ENCODE assay signal across 12 cellular contexts in genomic region chr1:179083533-179083932, GRCh38. TPM values are rescaled to one million over a fixed set of nuclear protein-coding genes. Genes with fewer than 3 reads are reported as not detected.
DNase-seq lines count a peak whose midpoint lies in the region; ATAC-seq, FAIRE-seq and TF ChIP-seq lines count a peak whose summit lies in the region.
"Had no signal": no experiment of that assay in that cellular context is flagged by ENCODE, and none has a peak within 500 bp of the region (broad histone marks: within the 10 kb centered on the region; RNA-seq: fewer than 3 reads in every experiment).

No MANE protein-coding gene starts in this region.

- in situ Hi-C loops in GM12878 (cut with MboI) = loop anchor here (5.0 to 25.0 kb wide), 2 partner anchors 284 to 729 kb away; partner anchors contain the start of gene AXDND1

- H3K9me3 Mint-ChIP-seq in MCF 10A (ENCODE audit: unreplicated experiment) = no peaks in the 10 kb centered on the region
- H3K9me3 Mint-ChIP-seq in stimulated activated naive CD8-positive, alpha-beta T cell treated with anti-CD3 and anti-CD28 coated beads, Interleukin-15, amount 100 ng/mL, for 72 hours = no peaks in the 10 kb centered on the region

- H3K4me2 ChIP-seq in GM12878 (ENCODE audit: control insufficient read depth, insufficient read depth) = peak overlapping the region; percentile 65

- peak overlapping the region; percentile 3; the same call in 1 of the 2 replicates for H3K9ac ChIP-seq in GM12878 (ENCODE audit: control insufficient read depth, insufficient read depth, low read length)

- TF ChIP-seq CTCF in MCF 10A (IDR thresholded peaks at IDR 0.05; ENCODE audit: unreplicated experiment) (no peak), breast epithelium (IDR thresholded peaks at IDR 0.05) (no peak), GM12878 (IDR thresholded peaks at IDR 0.05 in 2 of 3, conservative IDR thresholded peaks at IDR 0.05 in 1 of 3; ENCODE audit: control insufficient read depth in 2 of 3, extremely low read depth in 1 of 3, insufficient read depth in 1 of 3, low read depth in 3 of 3, low read length in 3 of 3) (no peak), GM10248 (IDR thresholded peaks at IDR 0.05; ENCODE audit: control extremely low read depth, extremely low read depth, low read depth, missing control alignments) (no peak)

- RAD21 ChIA-PET in GM12878 (lab: Charles Lee; ENCODE audit: unreplicated experiment) = interaction anchor here (0.6 to 8.3 kb wide), 7 partner anchors 22 to 286 kb away, joined by 3 to 61 read pairs (median 4); partner anchors contain the start of gene AXDND1

- ATAC-seq in GM12878 (peak; percentile 38), GM18907 (IDR thresholded peaks at IDR 0.05; ENCODE audit: unreplicated experiment) (no peak), HG03039 (IDR thresholded peaks at IDR 0.05; ENCODE audit: unreplicated experiment) (no peak)
- no peak for ATAC-seq in stimulated activated naive CD8-positive, alpha-beta T cell treated with anti-CD3 and anti-CD28 coated beads, Interleukin-15, amount 100 ng/mL, for 72 hours

- no peak for TF ChIP-seq RAD21 in GM12878 (IDR thresholded peaks at IDR 0.05; ENCODE audit: insufficient read depth, low read depth, low read length)

- CTCF ChIA-PET in MCF 10A (lab: Yijun Ruan, JAX) (interaction anchor here (0.5 to 10.0 kb wide), 8 partner anchors 9 to 547 kb away, joined by 3 to 134 read pairs (median 6); partner anchors contain the start of gene AXDND1), GM12878 (lab: Yijun Ruan, JAX) (interaction anchor here (0.6 to 5.4 kb wide), 9 partner anchors 10 to 731 kb away, joined by 3 to 49 read pairs (median 5); partner anchors contain the start of genes AXDND1 and SOAT1), GM10248 (lab: Yijun Ruan, JAX) (interaction anchor here (1.3 to 8.1 kb wide), 6 partner anchors 38 to 731 kb away, joined by 3 to 89 read pairs (median 8); partner anchors contain the start of gene SOAT1)

- H3K4me3 ChIP-seq in breast epithelium (peak overlapping the region in 1 of 3 donors; percentile 82), MG63 (peak overlapping the region; percentile 82; the same call in 1 of the 2 replicates), GM12878 (peak overlapping the region; percentile 95)

- peak; percentile 81 for FAIRE-seq in GM12878 (lab: Jason Lieb, UNC)

- H3K9me3 ChIP-seq in breast epithelium (no peaks in the 10 kb centered on the region), MG63 (no peaks in the 10 kb centered on the region), GM12878 (replicated peaks; ENCODE audit: control insufficient read depth, insufficient read depth, low read length) (no peaks in the 10 kb centered on the region)
- H3K9me3 ChIP-seq: SJSA1 had no signal

- no peaks in the 10 kb centered on the region for H4K20me1 ChIP-seq in GM12878 (ENCODE audit: control insufficient read depth, insufficient read depth)

- H3K27me3 ChIP-seq in breast epithelium (no peaks in the 10 kb centered on the region), MG63 (no peaks in the 10 kb centered on the region), GM12878 (replicated peaks in 1 of 2; ENCODE audit: control insufficient read depth in 2 of 2, insufficient read depth in 2 of 2, low read length in 1 of 2) (no peaks in the 10 kb centered on the region)
- H3K27me3 ChIP-seq: SJSA1 had no signal

- peak overlapping the region; percentile 99 for H3K4me3 Mint-ChIP-seq in MCF 10A (ENCODE audit: unreplicated experiment)
- H3K4me3 Mint-ChIP-seq in stimulated activated naive CD8-positive, alpha-beta T cell treated with anti-CD3 and anti-CD28 coated beads, Interleukin-15, amount 100 ng/mL, for 72 hours = peak overlapping the region; percentile 98 to 99

- peak overlapping the region; percentile 98 for H3K27ac Mint-ChIP-seq in MCF 10A (ENCODE audit: low read depth, unreplicated experiment)
- H3K27ac Mint-ChIP-seq in stimulated activated naive CD8-positive, alpha-beta T cell treated with anti-CD3 and anti-CD28 coated beads, Interleukin-15, amount 100 ng/mL, for 72 hours = peak overlapping the region in 1 of 2 donors; percentile 89

- SMC1A ChIA-PET in GM12878 (lab: Charles Lee; ENCODE audit: uncharacterized antibody, unreplicated experiment) = interaction anchor here (0.7 to 5.9 kb wide), 8 partner anchors 37 to 287 kb away, joined by 3 to 35 read pairs (median 4); partner anchors contain the start of gene AXDND1

- no peak for DNase-seq in MCF 10A (ENCODE audit: unreplicated experiment)
- no peak for DNase-seq in breast epithelium (ENCODE audit: low spot score in 2 of 2)
- DNase-seq in MG63 = no peak
- peak; percentile 58 for DNase-seq in GM12878 (ENCODE audit: low read depth, low spot score)
- DNase-seq in stimulated activated naive CD8-positive, alpha-beta T cell treated with anti-CD3 and anti-CD28 coated beads, Interleukin-15, amount 100 ng/mL, for 72 hours = no peak
- DNase-seq in GM10248 (ENCODE audit: extremely low spot score) = no peak
- DNase-seq: activated gamma-delta T cell, left cardiac atrium, NCI-H1105 treated with DMSO at 0.1 percent for 48 hours had no signal

- intact Hi-C loops in MCF 10A (cut with micrococcal nuclease) (loop anchor here (2.0 kb wide), 1 partner anchor 551 kb away; no protein-coding TSS in a partner anchor), breast epithelium (cut with DNase I; ENCODE audit: low total_unique reads) (no loop called here), GM12878 (cut with micrococcal nuclease; ENCODE audit: unreplicated experiment) (loop anchor here (5.0 kb wide), 1 partner anchor 56 kb away; the partner anchor contains the start of gene FAM20B)

- H3K79me2 ChIP-seq in GM12878 (ENCODE audit: control insufficient read depth, insufficient read depth, low read length) = peaks cover 46% of the 10 kb centered on the region

- TF ChIP-seq POLR2A in breast epithelium (IDR thresholded peaks at IDR 0.05) (no peak), GM12878 (IDR thresholded peaks at IDR 0.05; ENCODE audit: low read depth, low read length) (no peak)

- H3K36me3 ChIP-seq in breast epithelium = no peaks in the 10 kb centered on the region
- H3K36me3 ChIP-seq in MG63 = peaks cover 43% of the 10 kb centered on the region
- H3K36me3 ChIP-seq in GM12878 (ENCODE audit: control insufficient read depth in 2 of 2, insufficient read depth in 2 of 2, low read length in 1 of 2) = peaks cover 2 to 11% of the 10 kb centered on the region in 2 experiments; a peak in 3 of 4 replicates

- no peak overlapping the region for H2AFZ ChIP-seq in GM12878 (ENCODE audit: control insufficient read depth, low read depth, low read length)

- no peaks in the 10 kb centered on the region for H3K27me3 Mint-ChIP-seq in MCF 10A (ENCODE audit: insufficient read depth, unreplicated experiment)
- no peaks in the 10 kb centered on the region for H3K27me3 Mint-ChIP-seq in stimulated activated naive CD8-positive, alpha-beta T cell treated with anti-CD3 and anti-CD28 coated beads, Interleukin-15, amount 100 ng/mL, for 72 hours

- H3K4me1 Mint-ChIP-seq in MCF 10A (ENCODE audit: insufficient read depth, unreplicated experiment) = peaks cover 12% of the 10 kb centered on the region
- peaks cover 31% of the 10 kb centered on the region for H3K4me1 Mint-ChIP-seq in stimulated activated naive CD8-positive, alpha-beta T cell treated with anti-CD3 and anti-CD28 coated beads, Interleukin-15, amount 100 ng/mL, for 72 hours

- H3K27ac ChIP-seq in breast epithelium (no peak overlapping the region), GM12878 (ENCODE audit: control insufficient read depth, insufficient read depth) (peak overlapping the region; percentile 96)
- H3K27ac ChIP-seq: SJSA1 had no signal

- BruUV-seq in MCF 10A (replicated peaks; lab: Mats Ljungman, UMichigan) = no TSS peak
- no TSS peak for BruUV-seq in GM12878 (replicated peaks; lab: Mats Ljungman, UMichigan)

- 0 out of 4 replicates have a peak, but pooled peaks of 1 of the 2 experiments have one; percentile 15 for TF ChIP-seq EP300 in GM12878 (IDR thresholded peaks at IDR 0.05; ENCODE audit: borderline replicate concordance in 1 of 2, control insufficient read depth in 1 of 2, low read depth in 2 of 2, low read length in 2 of 2)

- 0% methylated on average over 8 of the region's 8 CpGs for WGBS in GM12878 (ENCODE audit: insufficient coverage, insufficient replicate concordance, low lambda C conversion rate, missing lambda C conversion rate)

- H3K36me3 Mint-ChIP-seq in MCF 10A (ENCODE audit: insufficient read depth, unreplicated experiment) = peaks cover 25% of the 10 kb centered on the region

- H3K4me1 ChIP-seq in breast epithelium (peaks cover 3 to 5% of the 10 kb centered on the region in 2 donors), GM12878 (ENCODE audit: control insufficient read depth, insufficient read depth, low read length) (peaks cover 30% of the 10 kb centered on the region)

- POLR2A ChIA-PET in MCF 10A (lab: Yijun Ruan, JAX) = interaction anchor here (0.6 to 3.3 kb wide), 10 partner anchors 37 to 413 kb away, joined by 3 to 16 read pairs (median 6); no protein-coding TSS in a partner anchor
- POLR2A ChIA-PET in GM12878 (lab: Charles Lee) = interaction anchor here (1.1 to 1.4 kb wide), 2 partner anchors 210 to 214 kb away, joined by 3 to 4 read pairs; no protein-coding TSS in a partner anchor
- POLR2A ChIA-PET in GM10248 (lab: Yijun Ruan, JAX) = interaction anchor here (1.1 kb wide), 1 partner anchor 10 kb away, joined by 3 read pairs; no protein-coding TSS in a partner anchor

RNA-seq across cellular contexts. Expression of gene TOR3A, which starts 1.7 kb away (rescaled TPM):
- total RNA-seq in MCF 10A (2022) (24.9 and 31.3 TPM in 2 replicates), breast epithelium (10 to 100 TPM; 32.8 to 50.5 (median 35.6) TPM), GM12878 (2014; rRNA removed) (50.7 and 74.6 TPM in 2 replicates), GM12878 (2014; rRNA removed; fragmentation: Illumina TruSeq; extraction: Trizol) (28.7 and 29.8 TPM in 2 replicates), GM12878 (2021) (48.3 and 48.9 TPM in 2 replicates)
- total RNA-seq in MG63 (2014; rRNA removed; shearing (Covaris generic); ENCODE audit: low replicate concordance) = 56.3 and 102 TPM in 2 replicates
- total RNA-seq in GM12878 (2013; cell fraction: nucleolus; rRNA removed) = 40.3 and 44.1 TPM in 2 replicates
- polyA plus RNA-seq in GM12878 (2011; ENCODE audit: low read depth) = 20.3 TPM
- polyA plus RNA-seq in GM12878 (2011; rRNA removed) (31.1 and 43.7 TPM in 2 replicates), GM12878 (2014; fragmentation: Illumina TruSeq; extraction: Trizol) (40.9 and 42.5 TPM in 2 replicates), GM12878 (2014; fragmentation: Nextera tagmentation; extraction: Ambion mirVana) (10 to 100 TPM in 1 of 2 experiments, 1 to 10 TPM in 1; 8.6 to 14.5 TPM), GM12878 (2014; rRNA removed) (85.5 and 87.9 TPM in 2 replicates), GM12878 (2016; fragmentation: Nextera tagmentation; extraction: Ambion mirVana) (10 to 100 TPM; 62.5 to 64.1 TPM)
- polyA plus RNA-seq in GM12878 (2011; cell fraction: cytosol; rRNA removed) = 55.6 and 76.1 TPM in 2 replicates
- polyA plus RNA-seq in GM12878 (2011; cell fraction: nucleus; rRNA removed) = 61.5 and 79.8 TPM in 2 replicates
- 26.2 and 37.0 TPM in 2 replicates for polyA plus RNA-seq in GM12878 (2012)
- 69.6 and 100.0 TPM in 2 replicates for polyA minus RNA-seq in GM12878 (2011; rRNA and poly(A)+ RNA removed)
- 25.1 and 26.2 TPM in 2 replicates for polyA minus RNA-seq in GM12878 (2011; cell fraction: cytosol; rRNA and poly(A)+ RNA removed)
- 25.5 and 49.1 TPM in 2 replicates for polyA minus RNA-seq in GM12878 (2011; cell fraction: nucleus; rRNA and poly(A)+ RNA removed)

RNA-seq across cellular contexts. Expression of gene FAM20B, which starts 57.8 kb away (rescaled TPM):
- total RNA-seq in MCF 10A (2022) = 44.2 and 45.0 TPM in 2 replicates
- 10 to 100 TPM; 24.3 to 28.8 (median 28.0) TPM for total RNA-seq in breast epithelium
- 29.6 and 33.2 TPM in 2 replicates for total RNA-seq in MG63 (2014; rRNA removed; shearing (Covaris generic); ENCODE audit: low replicate concordance)
- total RNA-seq in GM12878 (2013; cell fraction: nucleolus; rRNA removed) = 22.0 and 24.9 TPM in 2 replicates
- total RNA-seq in GM12878 (2014; rRNA removed) = 13.3 and 16.4 TPM in 2 replicates
- 22.8 and 22.9 TPM in 2 replicates for total RNA-seq in GM12878 (2014; rRNA removed; fragmentation: Illumina TruSeq; extraction: Trizol)
- total RNA-seq in GM12878 (2021) = 25.6 and 29.5 TPM in 2 replicates
- 7.0 TPM for polyA plus RNA-seq in GM12878 (2011; ENCODE audit: low read depth)
- 16.3 and 18.8 TPM in 2 replicates for polyA plus RNA-seq in GM12878 (2011; rRNA removed)
- 10.0 and 11.9 TPM in 2 replicates for polyA plus RNA-seq in GM12878 (2011; cell fraction: cytosol; rRNA removed)
- 5.3 and 5.6 TPM in 2 replicates for polyA plus RNA-seq in GM12878 (2011; cell fraction: nucleus; rRNA removed)
- 8.3 and 9.5 TPM in 2 replicates for polyA plus RNA-seq in GM12878 (2012)
- polyA plus RNA-seq in GM12878 (2014; fragmentation: Illumina TruSeq; extraction: Trizol) = 17.4 and 23.2 TPM in 2 replicates
- polyA plus RNA-seq in GM12878 (2014; fragmentation: Nextera tagmentation; extraction: Ambion mirVana) = 1 to 10 TPM; 2.4 to 4.0 TPM
- 10.3 and 12.4 TPM in 2 replicates for polyA plus RNA-seq in GM12878 (2014; rRNA removed)
- polyA plus RNA-seq in GM12878 (2016; fragmentation: Nextera tagmentation; extraction: Ambion mirVana) = 1 to 10 TPM; 4.7 to 6.3 TPM
- 26.4 and 29.9 TPM in 2 replicates for polyA minus RNA-seq in GM12878 (2011; rRNA and poly(A)+ RNA removed)
- polyA minus RNA-seq in GM12878 (2011; cell fraction: cytosol; rRNA and poly(A)+ RNA removed) = 9.1 and 11.0 TPM in 2 replicates
- 2.9 and 4.9 TPM in 2 replicates for polyA minus RNA-seq in GM12878 (2011; cell fraction: nucleus; rRNA and poly(A)+ RNA removed)
